Comparison of ENCODE assay signal across 8 cellular contexts in the genomic region with DNA sequence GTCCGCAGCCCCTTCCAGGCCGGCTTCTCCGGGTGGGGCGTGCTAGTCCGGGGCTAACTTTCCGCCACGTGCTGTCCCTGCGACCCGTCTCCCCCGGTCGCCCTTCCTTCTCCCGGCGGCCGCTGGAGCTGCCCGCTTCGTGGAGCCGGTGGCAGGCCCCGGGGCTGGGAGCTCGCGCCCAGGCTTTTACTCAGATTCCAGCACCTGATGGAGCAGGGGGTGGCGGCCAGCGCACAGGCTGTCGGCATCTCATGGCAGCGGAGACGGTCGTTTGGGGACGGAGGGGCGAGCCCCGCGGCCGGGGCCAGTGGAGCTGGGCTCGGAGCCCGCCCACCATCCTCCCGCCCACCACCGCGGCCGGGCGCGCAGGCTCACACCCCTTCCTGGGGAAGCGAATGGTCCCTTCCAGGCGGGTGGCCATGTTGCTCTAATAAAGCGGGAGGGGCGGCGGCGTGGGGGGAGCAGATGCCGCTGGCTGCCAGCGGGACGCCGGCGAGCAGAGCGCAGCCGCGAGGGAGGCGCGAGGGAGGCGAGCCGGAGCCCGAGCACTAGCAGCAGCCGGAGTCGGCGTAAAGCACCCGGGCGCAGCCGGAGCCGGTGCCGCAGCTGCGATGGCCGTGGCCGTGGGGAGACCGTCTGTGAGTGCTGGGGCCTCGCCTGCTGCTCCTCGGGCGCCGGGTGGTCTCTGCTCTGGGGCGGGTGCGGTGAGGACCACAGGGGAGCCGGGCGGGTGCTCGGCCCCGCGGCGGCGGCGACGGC. TPM values are rescaled to one million over a fixed set of nuclear protein-coding genes. Genes with fewer than 3 reads are reported as not detected.
DNase-seq lines count a peak whose midpoint lies in the region; ATAC-seq and TF ChIP-seq lines count a peak whose summit lies in the region.

A gene (plus strand): TSS at position 460 of the 759 bp plus-strand sequence. CDS start 152 bp downstream, at position 612.

- H3K4me1 ChIP-seq in adrenal gland (replicated peaks in 1 of 2) (peaks cover 5 to 16% of the 10 kb centered on the region in 2 donors), heart left ventricle (peaks cover 0 to 44% (median 21%) of the 10 kb centered on the region in 12 donors), upper lobe of left lung (peaks cover 15 to 32% (median 21%) of the 10 kb centered on the region in 4 donors)

- intact Hi-C loops in adrenal gland (cut with DNase I): no loop called here
- intact Hi-C loops in heart left ventricle (cut with DNase I): loop anchor here in 8 of 10 donors (5.0 to 10.0 kb wide), 12 partner anchors 38 to 437 kb away; a partner anchor contains a TSS
- intact Hi-C loops in posterior vena cava (cut with DNase I): loop anchor here in 1 of 2 donors (10.0 kb wide), 2 partner anchors 55 to 145 kb away; no protein-coding TSS in a partner anchor

- H3K9me3 Mint-ChIP-seq in T-cell: no peaks in the 10 kb centered on the region

- ATAC-seq in HG02840 (IDR thresholded peaks at IDR 0.05; ENCODE audit: low FRiP score, unreplicated experiment) (peak; percentile 72), T-cell (replicated peaks in 1 of 4) (peak; percentile 76 to 80 (median 78)), heart left ventricle (peak; percentile 91 to 95 (median 94)), upper lobe of left lung (ENCODE audit: low FRiP score in 2 of 2) (peak; percentile 94 to 96)

- H3K4me3 ChIP-seq in adrenal gland: peak within 1 kb of the TSS; percentile 46 to 82 (median 73)
- peak within 1 kb of the TSS; percentile 67 to 98 (median 80) for H3K4me3 ChIP-seq in heart left ventricle
- peak within 1 kb of the TSS; percentile 80 to 93 (median 92) for H3K4me3 ChIP-seq in upper lobe of left lung

- peak within 1 kb of the TSS in 4 of 5 donors; percentile 75 to 89 (median 87) for H3K27ac ChIP-seq in adrenal gland
- peak within 1 kb of the TSS; percentile 76 to 97 (median 93) for H3K27ac ChIP-seq in heart left ventricle
- H3K27ac ChIP-seq in upper lobe of left lung: peak within 1 kb of the TSS; percentile 89 to 93 (median 90)

- peak in 1 of 4 donors; percentile 31 for TF ChIP-seq EP300 in upper lobe of left lung (IDR thresholded peaks at IDR 0.05)

- peaks cover 0 to 1% of the 10 kb centered on the region in 2 donors for H3K27me3 Mint-ChIP-seq in T-cell

- H3K9me3 ChIP-seq in adrenal gland (replicated peaks in 1 of 3) (no peaks in the 10 kb centered on the region), heart left ventricle (no peaks in the 10 kb centered on the region), upper lobe of left lung (no peaks in the 10 kb centered on the region)

- peak; percentile 82 to 85 for TF ChIP-seq POLR2A in adrenal gland (IDR thresholded peaks at IDR 0.05)
- TF ChIP-seq POLR2A in heart left ventricle (IDR thresholded peaks at IDR 0.05): peak in 1 of 2 donors; percentile 86
- peak; percentile 24 to 85 (median 66) for TF ChIP-seq POLR2A in upper lobe of left lung (IDR thresholded peaks at IDR 0.05)

- peak; percentile 96 for DNase-seq in GM13976 (ENCODE audit: low spot score)
- DNase-seq in NCI-H1436 (lab: John Stamatoyannopoulos, UW): peak; percentile 88
- DNase-seq in T-cell: peak; percentile 67 to 86 (median 80)
- DNase-seq in adrenal gland: peak; percentile 90 to 95 (median 93)
- peak; percentile 94 to 97 (median 95) for DNase-seq in heart left ventricle
- peak; percentile 98 for DNase-seq in posterior vena cava (ENCODE audit: low spot score)
- peak; percentile 81 to 97 for DNase-seq in upper lobe of left lung

- H3K36me3 Mint-ChIP-seq in T-cell: no peaks in the 10 kb centered on the region

- H3K36me3 ChIP-seq in adrenal gland (replicated peaks in 1 of 2): no peaks in the 10 kb centered on the region
- no peaks in the 10 kb centered on the region for H3K36me3 ChIP-seq in heart left ventricle
- H3K36me3 ChIP-seq in upper lobe of left lung: no peaks in the 10 kb centered on the region

- POLR2A ChIA-PET in T-cell (lab: Charles Lee): interaction anchor here in 1 of 2 donors (0.7 kb wide), 1 partner anchor 1436 kb away, joined by 4 read pairs; no protein-coding TSS in a partner anchor

- H3K27ac Mint-ChIP-seq in T-cell: peak within 1 kb of the TSS; percentile 22 to 63

- peak within 1 kb of the TSS; percentile 86 to 94 (median 88) for H3K4me3 Mint-ChIP-seq in T-cell

- CTCF ChIA-PET in T-cell (lab: Charles Lee): interaction anchor here in 1 of 2 donors (1.4 kb wide), 1 partner anchor 40 kb away, joined by 3 read pairs; no protein-coding TSS in a partner anchor

- peaks cover 14 to 25% (median 23%) of the 10 kb centered on the region in 3 donors for H3K4me1 Mint-ChIP-seq in T-cell

- in situ Hi-C loops in GM13976 (cut with MboI; ENCODE audit: low sequenced_read_pairs, unreplicated experiment): no loop called here

- TF ChIP-seq CTCF in GM13976 (IDR thresholded peaks at IDR 0.05; ENCODE audit: borderline replicate concordance, control extremely low read depth, extremely low read depth, insufficient read depth, missing control alignments) (no peak), adrenal gland (IDR thresholded peaks at IDR 0.05) (peak in 1 of 6 experiments; percentile 43), heart left ventricle (IDR thresholded peaks at IDR 0.05) (peak in 1 of 12 donors; percentile 15), upper lobe of left lung (IDR thresholded peaks at IDR 0.05) (peak in 2 of 6 experiments; percentile 4 to 19)

- H3K27me3 ChIP-seq in adrenal gland (no peaks in the 10 kb centered on the region), heart left ventricle (no peaks in the 10 kb centered on the region), upper lobe of left lung (no peaks in the 10 kb centered on the region)

- WGBS in adrenal gland, 4 donors: 0 to 1% (median 0%) methylated on average over 12 to 85 of the region's 85 CpGs
- WGBS in heart left ventricle, 4 donors: 0 to 1% (median 0%) methylated on average over 22 to 85 of the region's 85 CpGs
- WGBS in upper lobe of left lung, 2 donors: 0% methylated on average over 6 of the region's 85 CpGs; no CpG with 5 or more reads in 1 of the 2 donors

RNA-seq across cellular contexts. Expression of the gene that starts here (rescaled TPM):
- total RNA-seq in T-cell (10 to 100 TPM; 20.9 to 25.0 (median 22.8) TPM), adrenal gland (10 to 100 TPM; 24.0 to 49.1 (median 32.4) TPM), heart left ventricle (10 to 100 TPM; 25.1 to 58.9 (median 36.2) TPM), posterior vena cava (100 to 1,000 TPM; 140 to 154 TPM), upper lobe of left lung (100 to 1,000 TPM in 2 of 6 donors, 10 to 100 TPM in 4; 56.3 to 136 (median 94.0) TPM)
- polyA plus RNA-seq in adrenal gland (10 to 100 TPM; 12.5 to 31.5 (median 30.7) TPM), heart left ventricle (10 to 100 TPM in 1 of 2 donors, 1 to 10 TPM in 1; 9.9 to 13.4 TPM)

Comparison
In these comparisons a context has a peak if more than half of its experiments do, and no peak if none do; other contexts are left out.
1. Peak in every context shown above with its lines: DNase-seq, ATAC-seq, H3K4me3 ChIP-seq and H3K27ac ChIP-seq.
2. intact Hi-C loops: an anchor here in heart left ventricle (5.0 to 10.0 kb wide); none called in adrenal gland.